10 cellular contexts compared by ENCODE assay signal in genomic region chr3:53243165-53243564, GRCh38. TPM values are rescaled to one million over a fixed set of nuclear protein-coding genes. Genes with fewer than 3 reads are reported as not detected.
DNase-seq lines count a peak whose midpoint lies in the region; ATAC-seq and TF ChIP-seq lines count a peak whose summit lies in the region.
"Had no signal": no experiment of that assay in that cellular context is flagged by ENCODE, and none has a peak within 500 bp of the region (broad histone marks: within the 10 kb centered on the region; RNA-seq: fewer than 3 reads in every experiment).

No MANE protein-coding gene starts in this region.

- no peaks in the 10 kb centered on the region for H3K9me3 ChIP-seq in transverse colon

- intact Hi-C loops in transverse colon (cut with DNase I; ENCODE audit: low total_unique reads), result no loop called here

- no peak for TF ChIP-seq POLR2A in transverse colon (IDR thresholded peaks at IDR 0.05)

- peak overlapping the region; percentile 37 for H3K27ac Mint-ChIP-seq in activated T-cell treated with anti-CD3 and anti-CD28 coated beads, Interleukin-2, amount 50 U/mL, for 24 hours
- H3K27ac Mint-ChIP-seq: B cell had no signal

- H3K4me3 Mint-ChIP-seq in activated T-cell treated with anti-CD3 and anti-CD28 coated beads, Interleukin-2, amount 50 U/mL, for 24 hours, result no peak overlapping the region
- H3K4me3 Mint-ChIP-seq: B cell had no signal

- in situ Hi-C loops in brain microvascular endothelial cell (cut with HindIII; ENCODE audit: low pct_ligation_motif_present, low sequenced_read_pairs) (no loop called here), transverse colon (cut with MboI; ENCODE audit: low pct_ligation_motif_present in 1 of 4, low pct_unique_long_range_greater_than_20kb in 1 of 4, low sequenced_read_pairs in 3 of 4) (no loop called here)

- DNase-seq in activated T-cell treated with anti-CD3 and anti-CD28 coated beads, Interleukin-2, amount 50 U/mL, for 24 hours, result no peak
- DNase-seq in activated T-cell treated with anti-CD3 and anti-CD28 coated beads, Interleukin-2, amount 50 U/mL, for 1 hour, result no peak
- DNase-seq in brain microvascular endothelial cell (peak; percentile 53), iPS-NIHi7 (ENCODE audit: extremely low spot score) (peak; percentile 54), transverse colon (no peak), NCI-H2107 (lab: John Stamatoyannopoulos, UW) (no peak)
- DNase-seq in activated CD4-positive, alpha-beta T cell treated with anti-CD3 and anti-CD28 coated beads, Interleukin-2, amount 50 U/mL, for 4 hours, result no peak
- DNase-seq: NCI-H2029 treated with DMSO at 0.1 percent for 48 hours had no signal

- no peak for TF ChIP-seq EP300 in transverse colon (IDR thresholded peaks at IDR 0.05; ENCODE audit: low read depth)

- no peak for ATAC-seq in GM18868 (IDR thresholded peaks at IDR 0.05; ENCODE audit: unreplicated experiment)

- peaks cover 27% of the 10 kb centered on the region for H3K4me1 Mint-ChIP-seq in activated T-cell treated with anti-CD3 and anti-CD28 coated beads, Interleukin-2, amount 50 U/mL, for 24 hours (ENCODE audit: low read depth)

- H3K27me3 ChIP-seq in brain microvascular endothelial cell (replicated peaks), result no peaks in the 10 kb centered on the region
- H3K27me3 ChIP-seq in transverse colon, result no peaks in the 10 kb centered on the region

- H3K27ac ChIP-seq in brain microvascular endothelial cell (peak overlapping the region; percentile 38), transverse colon (peak overlapping the region; percentile 6 to 40 (median 14))

- peak; percentile 27 for TF ChIP-seq CTCF in brain microvascular endothelial cell (IDR thresholded peaks at IDR 0.05; ENCODE audit: low read depth, low read length, missing control alignments)
- no peak for TF ChIP-seq CTCF in transverse colon (IDR thresholded peaks at IDR 0.05)

- H3K4me3 ChIP-seq in brain microvascular endothelial cell (ENCODE audit: low read depth, low read length), result no peak overlapping the region
- no peak overlapping the region for H3K4me3 ChIP-seq in transverse colon

- no peaks in the 10 kb centered on the region for H3K9me3 Mint-ChIP-seq in activated T-cell treated with anti-CD3 and anti-CD28 coated beads, Interleukin-2, amount 50 U/mL, for 24 hours

- peaks cover 14 to 39% (median 33%) of the 10 kb centered on the region in 4 donors for H3K4me1 ChIP-seq in transverse colon

- no peaks in the 10 kb centered on the region for H3K27me3 Mint-ChIP-seq in activated T-cell treated with anti-CD3 and anti-CD28 coated beads, Interleukin-2, amount 50 U/mL, for 24 hours
- H3K27me3 Mint-ChIP-seq: B cell had no signal

- H3K36me3 ChIP-seq in brain microvascular endothelial cell (replicated peaks), result peaks cover 48% of the 10 kb centered on the region
- peaks cover 0 to 26% (median 11%) of the 10 kb centered on the region in 4 donors for H3K36me3 ChIP-seq in transverse colon

- peaks cover 85% of the 10 kb centered on the region for H3K36me3 Mint-ChIP-seq in activated T-cell treated with anti-CD3 and anti-CD28 coated beads, Interleukin-2, amount 50 U/mL, for 24 hours (ENCODE audit: low read depth)

- WGBS in transverse colon (ENCODE audit: low coverage in 1 of 2), 2 donors, result 37 to 72% methylated on average over 2 to 14 of the region's 14 CpGs

RNA-seq across cellular contexts. Expression of gene TKT, which starts 12.7 kb away (rescaled TPM):
- 100 to 1,000 TPM in 3 of 4 donors, 10 to 100 TPM in 1; 97.3 to 338 (median 167) TPM for total RNA-seq in transverse colon

Comparison
In these comparisons a context has a peak if more than half of its experiments do, and no peak if none do; other contexts are left out.
1. DNase-seq: peak in brain microvascular endothelial cell (single experiment) and iPS-NIHi7 (single experiment); none in activated T-cell treated with anti-CD3 and anti-CD28 coated beads, Interleukin-2, amount 50 U/mL, for 24 hours (single experiment), activated T-cell treated with anti-CD3 and anti-CD28 coated beads, Interleukin-2, amount 50 U/mL, for 1 hour (single experiment), transverse colon (single experiment), activated CD4-positive, alpha-beta T cell treated with anti-CD3 and anti-CD28 coated beads, Interleukin-2, amount 50 U/mL, for 4 hours (0 of 2) and NCI-H2107 (single experiment).